Comparison of ENCODE assay signal across 14 cellular contexts in the genomic region with DNA sequence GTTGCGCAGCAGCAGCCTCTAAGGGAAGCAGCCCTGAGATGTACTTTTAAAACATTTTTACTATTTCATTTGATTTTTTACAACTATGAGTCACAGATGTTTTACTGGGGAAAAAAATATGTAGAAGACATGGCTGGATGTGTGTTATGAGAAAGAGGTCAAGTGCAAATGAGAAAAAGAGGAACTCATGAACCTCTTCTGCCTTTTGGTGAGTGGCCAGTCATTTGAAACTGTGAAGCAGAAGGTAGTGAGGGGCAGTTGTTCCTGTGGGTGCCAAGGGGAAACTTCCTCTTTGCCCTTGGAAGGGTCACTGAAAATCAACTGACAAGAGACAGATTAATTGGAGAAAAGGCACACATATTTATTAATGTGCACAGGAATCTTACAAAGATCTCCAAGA. TPM values are rescaled to one million over a fixed set of nuclear protein-coding genes. Genes with fewer than 3 reads are reported as not detected.
DNase-seq lines count a peak whose midpoint lies in the region; ATAC-seq and TF ChIP-seq lines count a peak whose summit lies in the region.
"Had no signal": no experiment of that assay in that cellular context is flagged by ENCODE, and none has a peak within 500 bp of the region (broad histone marks: within the 10 kb centered on the region; RNA-seq: fewer than 3 reads in every experiment).

No MANE protein-coding gene starts in this region.

- WGBS in heart left ventricle, 4 donors, result 93 to 97% (median 96%) methylated on average over 1 of the region's 1 CpG

- H3K4me3 ChIP-seq in heart left ventricle, result no peak overlapping the region
- H3K4me3 ChIP-seq: ascending aorta, upper lobe of left lung had no signal

- intact Hi-C loops in heart left ventricle (cut with DNase I), result loop anchor here in 1 of 10 donors (5.0 kb wide), 1 partner anchor 97 kb away; no protein-coding TSS in a partner anchor
- intact Hi-C loops in posterior vena cava (cut with DNase I), result no loop called here

- H3K4me1 ChIP-seq in heart left ventricle, result peaks cover 0 to 31% (median 0%) of the 10 kb centered on the region in 12 donors
- H3K4me1 ChIP-seq: ascending aorta, upper lobe of left lung had no signal

- no peak overlapping the region for H3K27ac ChIP-seq in heart left ventricle
- H3K27ac ChIP-seq: ascending aorta, upper lobe of left lung had no signal

- H3K36me3 Mint-ChIP-seq in activated T-cell treated with anti-CD3 and anti-CD28 coated beads, Interleukin-2, amount 50 U/mL, for 72 hours (ENCODE audit: insufficient read depth in 2 of 2), result peaks cover 2 to 3% of the 10 kb centered on the region in 2 donors

- peaks cover 8% of the 10 kb centered on the region for H3K27me3 Mint-ChIP-seq in activated T-cell treated with anti-CD3 and anti-CD28 coated beads, Interleukin-2, amount 50 U/mL, for 72 hours (ENCODE audit: low read depth)

- no peak overlapping the region for H3K4me3 Mint-ChIP-seq in activated T-cell treated with anti-CD3 and anti-CD28 coated beads, Interleukin-2, amount 50 U/mL, for 72 hours

- H3K27me3 ChIP-seq in heart left ventricle, result peaks cover 0 to 16% (median 0%) of the 10 kb centered on the region in 9 donors
- H3K27me3 ChIP-seq: ascending aorta, upper lobe of left lung had no signal

- TF ChIP-seq CTCF in heart left ventricle (IDR thresholded peaks at IDR 0.05), result no peak

- no peaks in the 10 kb centered on the region for H3K4me1 Mint-ChIP-seq in activated T-cell treated with anti-CD3 and anti-CD28 coated beads, Interleukin-2, amount 50 U/mL, for 72 hours (ENCODE audit: low read depth)

- ATAC-seq in GM18909 (IDR thresholded peaks at IDR 0.05; ENCODE audit: poor library complexity, unreplicated experiment) (peak; percentile 54), HG02870 (IDR thresholded peaks at IDR 0.05; ENCODE audit: unreplicated experiment) (peak; percentile 51), heart left ventricle (no peak)
- ATAC-seq in activated T-cell treated with anti-CD3 and anti-CD28 coated beads, Interleukin-2, amount 50 U/mL, for 72 hours (replicated peaks in 1 of 2), result no peak
- ATAC-seq: sciatic nerve had no signal

- peaks cover 2 to 5% of the 10 kb centered on the region in 2 donors for H3K9me3 Mint-ChIP-seq in activated T-cell treated with anti-CD3 and anti-CD28 coated beads, Interleukin-2, amount 50 U/mL, for 72 hours

- no peak overlapping the region for H3K27ac Mint-ChIP-seq in activated T-cell treated with anti-CD3 and anti-CD28 coated beads, Interleukin-2, amount 50 U/mL, for 72 hours

- no peaks in the 10 kb centered on the region for H3K36me3 ChIP-seq in heart left ventricle
- H3K36me3 ChIP-seq: ascending aorta, upper lobe of left lung had no signal

- peak; percentile 37 for DNase-seq in NAMALWA (ENCODE audit: low spot score)
- DNase-seq in pons (ENCODE audit: low spot score), result peak; percentile 53
- DNase-seq in heart left ventricle, result no peak
- no peak for DNase-seq in posterior vena cava (ENCODE audit: low spot score)
- no peak for DNase-seq in NCI-H1105 treated with DMSO at 0.1 percent for 48 hours (lab: John Stamatoyannopoulos, UW)
- no peak for DNase-seq in activated T-cell treated with anti-CD3 and anti-CD28 coated beads, Interleukin-2, amount 50 U/mL, for 72 hours
- DNase-seq: DMS153, midbrain, NCI-H1092, upper lobe of left lung had no signal

- peaks cover 0 to 18% (median 0%) of the 10 kb centered on the region in 12 donors for H3K9me3 ChIP-seq in heart left ventricle
- H3K9me3 ChIP-seq: ascending aorta had no signal

- TF ChIP-seq POLR2A in heart left ventricle (IDR thresholded peaks at IDR 0.05), result no peak

RNA-seq across cellular contexts. Expression of gene SYK, which starts 31.3 kb away (rescaled TPM):
- total RNA-seq in heart left ventricle, result 10 to 100 TPM in 2 of 9 donors, 1 to 10 TPM in 7; 1.5 to 41.3 (median 3.0) TPM
- 1 to 10 TPM in 1 of 2 donors, under 1 TPM in 1; 0.53 to 1.3 TPM for polyA plus RNA-seq in heart left ventricle
- total RNA-seq in posterior vena cava, result 10 to 100 TPM; 13.2 to 19.5 TPM
- total RNA-seq in activated T-cell treated with anti-CD3 and anti-CD28 coated beads, Interleukin-2, amount 50 U/mL, for 72 hours, result under 1 TPM; 0.19 to 0.44 TPM

Comparison
In these comparisons a context has a peak if more than half of its experiments do, and no peak if none do; other contexts are left out.
1. ATAC-seq: peak in GM18909 (single experiment) and HG02870 (single experiment); none in heart left ventricle (0 of 4) and activated T-cell treated with anti-CD3 and anti-CD28 coated beads, Interleukin-2, amount 50 U/mL, for 72 hours (0 of 2).
2. DNase-seq: peak in NAMALWA (single experiment) and pons (single experiment); none in heart left ventricle (0 of 5), posterior vena cava (single experiment), NCI-H1105 treated with DMSO at 0.1 percent for 48 hours (single experiment) and activated T-cell treated with anti-CD3 and anti-CD28 coated beads, Interleukin-2, amount 50 U/mL, for 72 hours (0 of 2).